ENCODE assay signal across 8 cellular contexts in genomic region chr5:150544606-150545219, GRCh38. TPM values are rescaled to one million over a fixed set of nuclear protein-coding genes. Genes with fewer than 3 reads are reported as not detected.
DNase-seq lines count a peak whose midpoint lies in the region; ATAC-seq and TF ChIP-seq lines count a peak whose summit lies in the region.

No MANE protein-coding gene starts in this region.

- intact Hi-C loops in PC-9 (cut with micrococcal nuclease; ENCODE audit: unreplicated experiment) (loop anchor here (1.0 kb wide), 1 partner anchor 85 kb away; no protein-coding TSS in a partner anchor), tibial artery (cut with DNase I; ENCODE audit: low total_unique reads) (loop anchor here (5.0 kb wide), 1 partner anchor 87 kb away; no protein-coding TSS in a partner anchor)

- no peak overlapping the region for H3K4me3 ChIP-seq in PC-9
- no peak overlapping the region for H3K4me3 ChIP-seq in fibroblast of the aortic adventitia (ENCODE audit: low read depth, low read length)
- H3K4me3 ChIP-seq in tibial artery: no peak overlapping the region

- H3K27me3 ChIP-seq in PC-9 (ENCODE audit: insufficient read depth, low read depth) (no peaks in the 10 kb centered on the region), tibial artery (no peaks in the 10 kb centered on the region)

- DNase-seq in PC-9 (peak in 1 of 2 experiments; percentile 63), fibroblast of the aortic adventitia (ENCODE audit: low read depth) (peak; percentile 53), nucleus accumbens (lab: John Stamatoyannopoulos, UW) (peak in 43 of 56 donors; percentile 9 to 83 (median 34)), tibial artery (peak; percentile 65 to 74)
- peak; percentile 47 for DNase-seq in activated T-cell treated with anti-CD3 and anti-CD28 coated beads, Interleukin-2, amount 50 U/mL, for 4 hours

- peaks cover 10% of the 10 kb centered on the region; the same call in 1 of the 2 replicates for H3F3A ChIP-seq in PC-9 (ENCODE audit: insufficient read depth, low read depth)

- H2AFZ ChIP-seq in PC-9: no peak overlapping the region

- CTCF ChIA-PET in PC-9 (lab: Charles Lee): interaction anchor here (1.0 kb wide), 1 partner anchor 107 kb away, joined by 7 read pairs; no protein-coding TSS in a partner anchor

- H3K79me2 ChIP-seq in PC-9 (ENCODE audit: low read depth): no peaks in the 10 kb centered on the region

- POLR2A ChIA-PET in PC-9 (lab: Charles Lee; ENCODE audit: unreplicated experiment): no interaction called here

- TF ChIP-seq CTCF in C4-2B (conservative IDR thresholded peaks at IDR 0.05): peak; percentile 96
- TF ChIP-seq CTCF in PC-9 (conservative IDR thresholded peaks at IDR 0.05): peak; percentile 87
- peak; percentile 85 for TF ChIP-seq CTCF in fibroblast of the aortic adventitia (IDR thresholded peaks at IDR 0.05; ENCODE audit: insufficient read depth, low read length)
- TF ChIP-seq CTCF in tibial artery (IDR thresholded peaks at IDR 0.05): peak; percentile 58 to 63

- H3K4me1 ChIP-seq in PC-9 (replicated peaks; ENCODE audit: insufficient read depth) (no peaks in the 10 kb centered on the region), tibial artery (peaks cover 0 to 42% (median 26%) of the 10 kb centered on the region in 4 donors)

- no peak overlapping the region for H3K4me3 Mint-ChIP-seq in activated T-cell treated with anti-CD3 and anti-CD28 coated beads, Interleukin-2, amount 50 U/mL, for 4 hours

- no peaks in the 10 kb centered on the region for H3K9me2 ChIP-seq in PC-9 (ENCODE audit: insufficient read depth)

- H3K27me3 Mint-ChIP-seq in activated T-cell treated with anti-CD3 and anti-CD28 coated beads, Interleukin-2, amount 50 U/mL, for 4 hours (ENCODE audit: low read depth): no peaks in the 10 kb centered on the region

- H3K9me3 Mint-ChIP-seq in activated T-cell treated with anti-CD3 and anti-CD28 coated beads, Interleukin-2, amount 50 U/mL, for 4 hours: no peaks in the 10 kb centered on the region

- BruUV-seq in PC-9 (replicated peaks; lab: Mats Ljungman, UMichigan): no TSS peak

- no peaks in the 10 kb centered on the region for H3K9me3 ChIP-seq in PC-9 (ENCODE audit: insufficient read depth, low read depth)
- H3K9me3 ChIP-seq in tibial artery: no peaks in the 10 kb centered on the region

- H3K27ac ChIP-seq in C4-2B (no peak overlapping the region), PC-9 (no peak overlapping the region), tibial artery (peak overlapping the region; percentile 31 to 58)

- H3K4me1 Mint-ChIP-seq in activated T-cell treated with anti-CD3 and anti-CD28 coated beads, Interleukin-2, amount 50 U/mL, for 4 hours (ENCODE audit: low read depth): no peaks in the 10 kb centered on the region

- H3K4me2 ChIP-seq in PC-9: no peak overlapping the region

- H3K36me3 ChIP-seq in PC-9 (ENCODE audit: low read depth): peaks cover 8% of the 10 kb centered on the region; the same call in 1 of the 2 replicates
- peaks cover 52 to 94% (median 76%) of the 10 kb centered on the region in 3 donors for H3K36me3 ChIP-seq in tibial artery

- H3K36me3 Mint-ChIP-seq in activated T-cell treated with anti-CD3 and anti-CD28 coated beads, Interleukin-2, amount 50 U/mL, for 4 hours (ENCODE audit: insufficient read depth): no peaks in the 10 kb centered on the region

- ATAC-seq in GM19023 (IDR thresholded peaks at IDR 0.05; ENCODE audit: unreplicated experiment) (peak; percentile 90), HG03196 (IDR thresholded peaks at IDR 0.05; ENCODE audit: unreplicated experiment) (peak; percentile 88)
- peak; percentile 86 to 87 for ATAC-seq in activated T-cell treated with anti-CD3 and anti-CD28 coated beads, Interleukin-2, amount 50 U/mL, for 4 hours

- no peaks in the 10 kb centered on the region; the same call in 1 of the 2 replicates for H4K20me1 ChIP-seq in PC-9 (ENCODE audit: insufficient read depth)

RNA-seq across cellular contexts. Expression of gene NDST1, which starts 36.8 kb away (rescaled TPM):
- total RNA-seq in PC-9 (2021) (94.3 and 100.0 TPM in 2 replicates), fibroblast of the aortic adventitia (ENCODE audit: low replicate concordance) (36.2 and 39.3 TPM in 2 replicates)
- 1 to 10 TPM; 5.0 to 8.0 (median 5.6) TPM for total RNA-seq in activated T-cell treated with anti-CD3 and anti-CD28 coated beads, Interleukin-2, amount 50 U/mL, for 4 hours

Comparison
In these comparisons a context has a peak if more than half of its experiments do, and no peak if none do; other contexts are left out.
1. H3K27ac ChIP-seq: peak in tibial artery (2 of 2); none in C4-2B (single experiment) and PC-9 (single experiment).
2. Peak in every context shown above with its lines, with median percentiles within 50 percentile points of each other: CTCF ChIP-seq and ATAC-seq.